In genomic region chr15:58520936-58521292, GRCh38 we compare ENCODE assay signal across 13 cellular contexts.
DNase-seq lines count a peak whose midpoint lies in the region; ATAC-seq and TF ChIP-seq lines count a peak whose summit lies in the region.
"Had no signal": no experiment of that assay in that cellular context is flagged by ENCODE, and none has a peak within 500 bp of the region (broad histone marks: within the 10 kb centered on the region; RNA-seq: fewer than 3 reads in every experiment).

No MANE protein-coding gene starts in this region.

- H3K27ac ChIP-seq in heart right ventricle (peak overlapping the region in 7 of 10 donors; percentile 5 to 72 (median 45)), ascending aorta (peak overlapping the region; percentile 70 to 78), thoracic aorta (peak overlapping the region; percentile 68 to 83)
- H3K27ac ChIP-seq: gastrocnemius medialis had no signal

- H3K9me3 ChIP-seq in heart right ventricle (no peaks in the 10 kb centered on the region), ascending aorta (no peaks in the 10 kb centered on the region), thoracic aorta (no peaks in the 10 kb centered on the region)
- H3K9me3 ChIP-seq: gastrocnemius medialis had no signal

- H3K4me1 ChIP-seq in heart right ventricle (peaks cover 0 to 93% (median 40%) of the 10 kb centered on the region in 9 donors), ascending aorta (peaks cover 13 to 41% of the 10 kb centered on the region in 2 donors), thoracic aorta (ENCODE audit: control insufficient read depth in 1 of 2, low read depth in 2 of 2) (peaks cover 30 to 58% of the 10 kb centered on the region in 2 donors)

- H3K27me3 ChIP-seq in heart right ventricle (no peaks in the 10 kb centered on the region), ascending aorta (no peaks in the 10 kb centered on the region), thoracic aorta (replicated peaks; ENCODE audit: insufficient read depth) (no peaks in the 10 kb centered on the region)
- H3K27me3 ChIP-seq: gastrocnemius medialis had no signal

- H3K4me3 ChIP-seq in heart right ventricle (no peak overlapping the region), ascending aorta (no peak overlapping the region), thoracic aorta (no peak overlapping the region)
- H3K4me3 ChIP-seq: coronary artery, gastrocnemius medialis had no signal

- intact Hi-C loops in heart right ventricle (cut with DNase I) (loop anchor here in 2 of 10 donors (10.0 kb wide), 2 partner anchors 76 to 276 kb away; no protein-coding TSS in a partner anchor), left ventricle myocardium superior (cut with micrococcal nuclease) (no loop called here), ascending aorta (cut with DNase I) (loop anchor here (2.0 kb wide), 1 partner anchor 30 kb away; no protein-coding TSS in a partner anchor)

- TF ChIP-seq CTCF in heart right ventricle (IDR thresholded peaks at IDR 0.05) (no peak), ascending aorta (IDR thresholded peaks at IDR 0.05) (no peak), thoracic aorta (IDR thresholded peaks at IDR 0.05) (no peak)

- WGBS in heart right ventricle, 2 donors = 61 to 77% methylated on average over 4 of the region's 4 CpGs

- H3K36me3 ChIP-seq in heart right ventricle = no peaks in the 10 kb centered on the region
- H3K36me3 ChIP-seq in ascending aorta = no peaks in the 10 kb centered on the region
- no peaks in the 10 kb centered on the region for H3K36me3 ChIP-seq in thoracic aorta
- H3K36me3 ChIP-seq: gastrocnemius medialis had no signal

- DNase-seq in heart right ventricle = no peak
- DNase-seq in left ventricle myocardium superior = no peak
- DNase-seq in ascending aorta (ENCODE audit: low spot score in 2 of 2) = no peak
- peak; percentile 46 for DNase-seq in left kidney (ENCODE audit: low read depth, low spot score)
- DNase-seq in thoracic aorta (ENCODE audit: low spot score) = no peak
- no peak for DNase-seq in SHP77 treated with DMSO at 0.1 percent for 48 hours (lab: John Stamatoyannopoulos, UW)
- no peak for DNase-seq in activated CD4-positive, alpha-beta T cell treated with anti-CD3 and anti-CD28 coated beads, Interleukin-2, amount 50 U/mL, for 48 hours
- DNase-seq: stimulated activated CD4-positive, alpha-beta T cell treated with anti-CD3 and anti-CD28 coated beads, Interleukin-15, amount 100 ng/mL, for 24 hours; T-helper 17 cell had no signal

- ATAC-seq in heart right ventricle (peak in 2 of 8 donors; percentile 18 to 25), left ventricle myocardium superior (no peak), thoracic aorta (ENCODE audit: insufficient number of reproducible peaks, low FRiP score, low read depth) (no peak), GM18907 (IDR thresholded peaks at IDR 0.05; ENCODE audit: unreplicated experiment) (no peak)
- ATAC-seq: activated naive CD4-positive, alpha-beta T cell treated with anti-CD3 and anti-CD28 coated beads, Interleukin-2, amount 50 U/mL, for 72 hours; gastrocnemius medialis had no signal
